Comparison of ENCODE assay signal across 8 cellular contexts in the genomic region with DNA sequence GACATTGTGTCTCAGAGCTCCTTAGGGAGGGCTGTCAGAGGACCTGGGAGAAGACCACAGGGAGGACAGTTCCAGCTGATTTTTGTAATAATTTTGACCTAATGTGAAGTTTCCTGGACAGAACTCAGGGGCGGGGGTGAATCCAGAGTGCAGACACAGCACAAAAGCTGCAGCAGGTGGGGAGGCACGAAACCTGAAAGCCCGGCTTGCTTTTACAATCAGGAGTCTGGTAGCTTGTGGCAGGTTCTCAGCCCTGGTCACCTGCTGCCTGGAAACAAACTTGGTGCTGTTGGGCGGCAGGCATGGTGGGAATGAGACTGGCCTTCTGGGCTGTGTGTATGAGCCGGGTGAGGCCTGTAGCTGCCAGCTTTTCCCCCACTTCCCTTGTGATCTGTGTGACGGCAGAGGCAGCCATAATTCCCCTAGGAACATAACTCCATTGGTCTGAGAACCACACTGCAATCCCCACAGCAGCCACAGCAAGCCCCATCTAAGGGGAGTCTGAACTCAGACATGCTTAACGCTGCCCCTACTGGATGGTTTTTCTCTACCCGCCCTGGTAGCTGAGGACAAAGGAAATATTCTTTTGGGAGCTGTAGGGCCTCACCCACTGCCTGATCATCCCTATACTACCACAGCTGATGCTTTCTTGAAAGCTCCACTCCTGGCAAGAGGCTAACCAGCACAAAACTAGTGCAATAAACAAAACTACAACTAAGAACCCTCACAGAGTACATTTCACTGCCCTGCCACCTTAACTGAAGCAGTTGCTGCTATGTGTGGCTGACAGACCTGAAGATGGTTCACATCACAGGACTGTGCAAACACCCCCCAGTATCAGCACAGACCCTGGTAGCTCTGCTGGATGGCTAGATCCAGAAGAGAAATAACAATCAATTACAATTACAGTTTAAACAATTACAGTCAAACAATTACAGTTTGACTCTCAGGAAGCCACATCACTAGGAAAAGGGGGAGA.
DNase-seq lines count a peak whose midpoint lies in the region; ATAC-seq and TF ChIP-seq lines count a peak whose summit lies in the region.

No MANE protein-coding gene starts in this region.

- peak; percentile 5 for DNase-seq in GM10266 (ENCODE audit: extremely low spot score)
- DNase-seq in SW 1271 (lab: John Stamatoyannopoulos, UW): peak; percentile 10 to 67
- peak; percentile 60 for DNase-seq in left kidney (ENCODE audit: low read depth, low spot score)
- DNase-seq in CD1c-positive myeloid dendritic cell (ENCODE audit: extremely low spot score): no peak
- no peak for DNase-seq in effector CD4-positive, alpha-beta T cell
- DNase-seq in effector CD8-positive, alpha-beta T cell (lab: John Stamatoyannopoulos, UW): no peak

- ATAC-seq in GM21390 (IDR thresholded peaks at IDR 0.05; ENCODE audit: unreplicated experiment) (peak; percentile 85), HG03520 (IDR thresholded peaks at IDR 0.05; ENCODE audit: unreplicated experiment) (peak; percentile 94)

- peak; percentile 22 for TF ChIP-seq CTCF in GM10266 (IDR thresholded peaks at IDR 0.05; ENCODE audit: control insufficient read depth, insufficient read depth, low read depth, missing control alignments)

Comparison
In these comparisons a context has a peak if more than half of its experiments do, and no peak if none do; other contexts are left out.
1. DNase-seq: peak in GM10266 (single experiment), SW 1271 (2 of 2) and left kidney (single experiment); none in CD1c-positive myeloid dendritic cell (single experiment), effector CD4-positive, alpha-beta T cell (single experiment) and effector CD8-positive, alpha-beta T cell (single experiment).